ENCODE assay signal across 23 cellular contexts in genomic region chr14:20555845-20556244, GRCh38. TPM values are rescaled to one million over a fixed set of nuclear protein-coding genes. Genes with fewer than 3 reads are reported as not detected.
DNase-seq lines count a peak whose midpoint lies in the region; FAIRE-seq and TF ChIP-seq lines count a peak whose summit lies in the region.
"Had no signal": no experiment of that assay in that cellular context is flagged by ENCODE, and none has a peak within 500 bp of the region (broad histone marks: within the 10 kb centered on the region; RNA-seq: fewer than 3 reads in every experiment).

No MANE protein-coding gene starts in this region.

- H3K4me1 ChIP-seq in subcutaneous abdominal adipose tissue (ENCODE audit: control insufficient read depth in 5 of 5, insufficient read depth in 5 of 5, low read length in 5 of 5) (peaks cover 0 to 15% (median 8%) of the 10 kb centered on the region in 5 donors), ovary (ENCODE audit: insufficient read depth) (peaks cover 1% of the 10 kb centered on the region)
- H3K4me1 ChIP-seq: BLaER1 had no signal

- H3K4me3 Mint-ChIP-seq in type B pancreatic cell: no peak overlapping the region
- H3K4me3 Mint-ChIP-seq: CD14-positive monocyte; CD4-positive, alpha-beta memory T cell had no signal

- no peak overlapping the region for H3K9ac ChIP-seq in subcutaneous abdominal adipose tissue (ENCODE audit: low read length in 5 of 5)
- H3K9ac ChIP-seq: BLaER1 had no signal

- H3K27me3 Mint-ChIP-seq in type B pancreatic cell: no peaks in the 10 kb centered on the region

- H3K4me1 Mint-ChIP-seq in type B pancreatic cell (ENCODE audit: unreplicated experiment): peaks cover 10% of the 10 kb centered on the region
- H3K4me1 Mint-ChIP-seq: CD4-positive, alpha-beta memory T cell had no signal

- H3K4me3 ChIP-seq in HL-60 (replicated peaks; ENCODE audit: insufficient read depth, low read length) (no peak overlapping the region), bronchial epithelial cell (ENCODE audit: low read depth, low read length) (no peak overlapping the region), subcutaneous abdominal adipose tissue (ENCODE audit: low read depth in 1 of 5, low read length in 5 of 5) (no peak overlapping the region), ovary (no peak overlapping the region)
- H3K4me3 ChIP-seq: BLaER1, GM12878 had no signal

- no peak overlapping the region for H3K27ac Mint-ChIP-seq in type B pancreatic cell
- H3K27ac Mint-ChIP-seq: CD4-positive, alpha-beta memory T cell had no signal

- TF ChIP-seq POLR2A in ovary (IDR thresholded peaks at IDR 0.05): no peak

- TF ChIP-seq CTCF in HL-60 (IDR thresholded peaks at IDR 0.05; ENCODE audit: insufficient read depth, low read length) (no peak), bronchial epithelial cell (IDR thresholded peaks at IDR 0.05; ENCODE audit: insufficient read depth, low read length, severe bottlenecking) (no peak), ovary (IDR thresholded peaks at IDR 0.05) (no peak), type B pancreatic cell (conservative IDR thresholded peaks at IDR 0.05) (no peak)

- peak; percentile 7 for FAIRE-seq in bronchial epithelial cell (lab: Jason Lieb, UNC)
- FAIRE-seq: GM12878, GM19239, H54, HTR-8/SVneo had no signal

- intact Hi-C loops in ovary (cut with DNase I): no loop called here

- H3K36me3 ChIP-seq in bronchial epithelial cell (ENCODE audit: control insufficient read depth, insufficient read depth, low read length) (no peaks in the 10 kb centered on the region), subcutaneous abdominal adipose tissue (ENCODE audit: control insufficient read depth in 5 of 5, insufficient read depth in 5 of 5, low read length in 5 of 5) (no peaks in the 10 kb centered on the region), ovary (no peaks in the 10 kb centered on the region)
- H3K36me3 ChIP-seq: BLaER1 had no signal

- H3K27ac ChIP-seq in HL-60 (replicated peaks): peak overlapping the region; percentile 61
- H3K27ac ChIP-seq in subcutaneous abdominal adipose tissue (ENCODE audit: low read depth, low read length): peak overlapping the region; percentile 82
- H3K27ac ChIP-seq in ovary: no peak overlapping the region
- H3K27ac ChIP-seq: BLaER1 had no signal

- peak; percentile 1 for DNase-seq in NOMO-1 treated with DMSO at 0.1 percent for 48 hours (lab: John Stamatoyannopoulos, UW; ENCODE audit: unreplicated experiment)
- no peak for DNase-seq in NOMO-1 treated with dmso at 0.1 percent for 144 hours (lab: John Stamatoyannopoulos, UW; ENCODE audit: unreplicated experiment)
- peak; percentile 29 to 45 for DNase-seq in HL-60 (ENCODE audit: low read depth in 1 of 2, low spot score in 1 of 2)
- DNase-seq in bronchial epithelial cell (ENCODE audit: low read depth): no peak
- no peak for DNase-seq in cortex of kidney (lab: John Stamatoyannopoulos, UW)
- DNase-seq in ovary: no peak
- no peak for DNase-seq in type B pancreatic cell (ENCODE audit: extremely low spot score, unreplicated experiment)
- DNase-seq: 8988T; CD4-positive, alpha-beta memory T cell; DMS153; DMS79; GF-D8; HCEC 1CT; IMR-90 had no signal

- 92 to 93% (median 92%) methylated on average over 3 of the region's 3 CpGs for WGBS in ovary, 3 donors

- no peaks in the 10 kb centered on the region for H3K36me3 Mint-ChIP-seq in type B pancreatic cell
- H3K36me3 Mint-ChIP-seq: CD14-positive monocyte; CD4-positive, alpha-beta memory T cell had no signal

- TF ChIP-seq EP300 in ovary (IDR thresholded peaks at IDR 0.05): no peak

- H3K9me3 ChIP-seq in subcutaneous abdominal adipose tissue (ENCODE audit: control insufficient read depth in 5 of 5, low read length in 5 of 5) (no peaks in the 10 kb centered on the region), ovary (no peaks in the 10 kb centered on the region)
- H3K9me3 ChIP-seq: BLaER1 had no signal

- H3K9me3 Mint-ChIP-seq in type B pancreatic cell: no peaks in the 10 kb centered on the region
- H3K9me3 Mint-ChIP-seq: CD14-positive monocyte; CD4-positive, alpha-beta memory T cell had no signal

- H3K27me3 ChIP-seq in HL-60 (ENCODE audit: insufficient read depth, poor library complexity, severe bottlenecking) (no peaks in the 10 kb centered on the region), bronchial epithelial cell (ENCODE audit: control insufficient read depth, insufficient read depth, low read length) (no peaks in the 10 kb centered on the region), subcutaneous abdominal adipose tissue (ENCODE audit: control insufficient read depth in 5 of 5, insufficient read depth in 4 of 5, low read length in 5 of 5) (no peaks in the 10 kb centered on the region), ovary (no peaks in the 10 kb centered on the region)
- H3K27me3 ChIP-seq: BLaER1 had no signal

RNA-seq across cellular contexts. Expression of gene RNASE9, which starts 5.0 kb away (rescaled TPM):
- not detected in 2 replicates for total RNA-seq in bronchial epithelial cell
- not detected for total RNA-seq in ovary
- not detected for polyA plus RNA-seq in ovary
- not detected in 2 replicates for total RNA-seq in type B pancreatic cell (ENCODE audit: low replicate concordance)
- total RNA-seq: A673; CD4-positive, alpha-beta memory T cell; GM12878; IMR-90 had no signal
- polyA plus RNA-seq: AG04450; CD14-positive monocyte; CD4-positive, alpha-beta memory T cell; GM12878; IMR-90 had no signal

RNA-seq across cellular contexts. Expression of gene RNASE11, which starts 32.0 kb away (rescaled TPM):
- not detected in 2 replicates for total RNA-seq in bronchial epithelial cell
- total RNA-seq in ovary: not detected
- polyA plus RNA-seq in ovary: under 1 TPM in 1 of 2 donors, not detected in 1; 0.28 TPM
- total RNA-seq in type B pancreatic cell (ENCODE audit: low replicate concordance): not detected in 2 replicates
- total RNA-seq: A673; CD4-positive, alpha-beta memory T cell; GM12878; IMR-90 had no signal
- polyA plus RNA-seq: AG04450; CD14-positive monocyte; CD4-positive, alpha-beta memory T cell; GM12878; IMR-90 had no signal

RNA-seq across cellular contexts. Expression of gene RNASE12, which starts 35.3 kb away (rescaled TPM):
- not detected in 2 replicates for total RNA-seq in bronchial epithelial cell
- not detected for total RNA-seq in ovary
- polyA plus RNA-seq in ovary: not detected
- not detected in 2 replicates for total RNA-seq in type B pancreatic cell (ENCODE audit: low replicate concordance)
- total RNA-seq: A673; CD4-positive, alpha-beta memory T cell; GM12878; IMR-90 had no signal
- polyA plus RNA-seq: AG04450; CD14-positive monocyte; CD4-positive, alpha-beta memory T cell; GM12878; IMR-90 had no signal

RNA-seq across cellular contexts. Expression of gene RNASE10, which starts 50.5 kb away (rescaled TPM):
- total RNA-seq in bronchial epithelial cell (not detected in 2 replicates), ovary (under 1 TPM in 5 of 7 donors, not detected in 2; 0.20 to 0.75 (median 0.53) TPM), type B pancreatic cell (ENCODE audit: low replicate concordance) (0.88 and 0.94 TPM in 2 replicates)
- under 1 TPM in 1 of 2 donors, not detected in 1; 0.06 TPM for polyA plus RNA-seq in ovary
- total RNA-seq: IMR-90 had no signal
- polyA plus RNA-seq: AG04450; CD14-positive monocyte; CD4-positive, alpha-beta memory T cell; IMR-90 had no signal

Comparison
In these comparisons a context has a peak if more than half of its experiments do, and no peak if none do; other contexts are left out.
1. DNase-seq: peak in NOMO-1 treated with DMSO at 0.1 percent for 48 hours (single experiment) and HL-60 (2 of 2); none in NOMO-1 treated with dmso at 0.1 percent for 144 hours (single experiment), bronchial epithelial cell (single experiment), cortex of kidney (single experiment), ovary (0 of 5) and type B pancreatic cell (single experiment).
2. H3K27ac ChIP-seq: peak in HL-60 (single experiment) and subcutaneous abdominal adipose tissue (single experiment); none in ovary (0 of 2).